Comparison of ENCODE assay signal across 8 cellular contexts in genomic region chr3:107239703-107240102, GRCh38.
DNase-seq lines count a peak whose midpoint lies in the region; ATAC-seq and TF ChIP-seq lines count a peak whose summit lies in the region.

No MANE protein-coding gene starts in this region.

- CTCF ChIA-PET in mammary epithelial cell (lab: Charles Lee; ENCODE audit: low non-redundant PET): no interaction called here

- no peak for TF ChIP-seq CTCF in mammary epithelial cell (conservative IDR thresholded peaks at IDR 0.05 in 1 of 2, IDR thresholded peaks at IDR 0.05 in 1 of 2; ENCODE audit: extremely low read depth in 1 of 2, insufficient read depth in 1 of 2, low read depth in 1 of 2, low read length in 2 of 2)
- no peak for TF ChIP-seq CTCF in vagina (IDR thresholded peaks at IDR 0.05)

- H4K20me1 ChIP-seq in mammary epithelial cell (ENCODE audit: insufficient read depth, low read length): no peaks in the 10 kb centered on the region

- no peaks in the 10 kb centered on the region for H3K27me3 ChIP-seq in right cardiac atrium (ENCODE audit: control insufficient read depth, insufficient read depth)
- H3K27me3 ChIP-seq in mammary epithelial cell (ENCODE audit: insufficient read depth, low read length): no peaks in the 10 kb centered on the region
- H3K27me3 ChIP-seq in vagina: no peaks in the 10 kb centered on the region

- BruUV-seq in mammary epithelial cell (replicated peaks; lab: Mats Ljungman, UMichigan): no TSS peak

- in situ Hi-C loops in mammary epithelial cell (cut with MboI; ENCODE audit: low sequenced_read_pairs in 2 of 2): no loop called here

- H2AFZ ChIP-seq in mammary epithelial cell (ENCODE audit: low read depth, low read length): peak overlapping the region; percentile 93

- ATAC-seq in right cardiac atrium (no peak), Right ventricle myocardium inferior (no peak), HG03159 (IDR thresholded peaks at IDR 0.05; ENCODE audit: unreplicated experiment) (no peak), HG02610 (IDR thresholded peaks at IDR 0.05; ENCODE audit: unreplicated experiment) (no peak), GM19463 (IDR thresholded peaks at IDR 0.05; ENCODE audit: unreplicated experiment) (no peak)
- no peak for ATAC-seq in naive thymus-derived CD8-positive, alpha-beta T cell

- TF ChIP-seq POLR2A in vagina (IDR thresholded peaks at IDR 0.05): no peak

- H3K9me3 ChIP-seq in right cardiac atrium (ENCODE audit: control insufficient read depth, low read length): no peaks in the 10 kb centered on the region
- no peaks in the 10 kb centered on the region for H3K9me3 ChIP-seq in mammary epithelial cell (replicated peaks; ENCODE audit: insufficient read depth, low read length)
- H3K9me3 ChIP-seq in vagina: no peaks in the 10 kb centered on the region

- dilution Hi-C loops in mammary epithelial cell (cut with HindIII; ENCODE audit: low sequenced_read_pairs): no loop called here

- peak overlapping the region; percentile 65 to 95 (median 88) for H3K4me3 Mint-ChIP-seq in naive thymus-derived CD8-positive, alpha-beta T cell

- no peak overlapping the region for H3K9ac ChIP-seq in mammary epithelial cell (ENCODE audit: insufficient read depth, low read length)

- peaks cover 6 to 22% (median 18%) of the 10 kb centered on the region in 4 donors for H3K4me1 Mint-ChIP-seq in naive thymus-derived CD8-positive, alpha-beta T cell

- H3K27ac Mint-ChIP-seq in naive thymus-derived CD8-positive, alpha-beta T cell: peak overlapping the region in 1 of 10 donors; percentile 49

- peak overlapping the region; percentile 97 for H3K4me3 ChIP-seq in right cardiac atrium (ENCODE audit: low read length)
- peak overlapping the region; percentile 49 to 97 (median 94) for H3K4me3 ChIP-seq in mammary epithelial cell (replicated peaks in 1 of 3; ENCODE audit: insufficient read depth in 1 of 3, low read depth in 2 of 3, low read length in 3 of 3)
- H3K4me3 ChIP-seq in vagina: peak overlapping the region; percentile 66 to 75

- POLR2A ChIA-PET in naive thymus-derived CD8-positive, alpha-beta T cell (lab: Charles Lee): no interaction called here

- no peaks in the 10 kb centered on the region for H3K36me3 Mint-ChIP-seq in naive thymus-derived CD8-positive, alpha-beta T cell

- DNase-seq in right cardiac atrium (no peak), Right ventricle myocardium inferior (ENCODE audit: missing footprints) (no peak), mammary epithelial cell (no peak), vagina (ENCODE audit: extremely low spot score in 2 of 2) (no peak)
- no peak for DNase-seq in naive thymus-derived CD8-positive, alpha-beta T cell

- H3K4me2 ChIP-seq in mammary epithelial cell (ENCODE audit: insufficient read depth, low read depth, low read length): peak overlapping the region; percentile 83

- peaks cover 5 to 9% (median 7%) of the 10 kb centered on the region in 5 donors for H3K27me3 Mint-ChIP-seq in naive thymus-derived CD8-positive, alpha-beta T cell

- H3K9me3 Mint-ChIP-seq in naive thymus-derived CD8-positive, alpha-beta T cell: no peaks in the 10 kb centered on the region

- H3K27ac ChIP-seq in right cardiac atrium (ENCODE audit: low read length) (no peak overlapping the region), mammary epithelial cell (ENCODE audit: insufficient read depth, low read depth, low read length) (no peak overlapping the region), vagina (peak overlapping the region; percentile 70)

- intact Hi-C loops in right cardiac atrium (cut with DNase I) (loop anchor here in 2 of 4 donors (10.0 kb wide), 2 partner anchors 285 to 505 kb away; partner anchors contain the start of gene BBX (in 1 of the 2)), Right ventricle myocardium inferior (cut with DNase I) (loop anchor here (2.0 to 5.0 kb wide), 5 partner anchors 191 to 688 kb away; partner anchors contain the start of gene BBX), mammary epithelial cell (cut with micrococcal nuclease) (loop anchor here (5.0 to 10.0 kb wide), 3 partner anchors 435 to 1235 kb away; no protein-coding TSS in a partner anchor), vagina (cut with DNase I) (loop anchor here (10.0 kb wide), 2 partner anchors 195 to 985 kb away; partner anchors contain the start of gene IFT57)

- peaks cover 47% of the 10 kb centered on the region for H3K79me2 ChIP-seq in mammary epithelial cell (ENCODE audit: insufficient read depth, low read length)

- 88% methylated on average over 4 of the region's 4 CpGs for WGBS in right cardiac atrium
- 83% methylated on average over 4 of the region's 4 CpGs for WGBS in mammary epithelial cell (ENCODE audit: low coverage, missing lambda C conversion rate)

- H3K4me1 ChIP-seq in right cardiac atrium (ENCODE audit: control insufficient read depth, insufficient read depth, low read length) (no peaks in the 10 kb centered on the region), mammary epithelial cell (ENCODE audit: insufficient read depth, low read length) (peaks cover 17% of the 10 kb centered on the region), vagina (peaks cover 24% of the 10 kb centered on the region)

- H3K36me3 ChIP-seq in mammary epithelial cell (ENCODE audit: insufficient read depth, low read length): no peaks in the 10 kb centered on the region
- no peaks in the 10 kb centered on the region for H3K36me3 ChIP-seq in vagina
